Comparison of ENCODE assay signal across 13 cellular contexts in genomic region chrX:42531431-42531830, GRCh38.
"Had no signal": no experiment of that assay in that cellular context is flagged by ENCODE, and none has a peak within 500 bp of the region (broad histone marks: within the 10 kb centered on the region; RNA-seq: fewer than 3 reads in every experiment).

No MANE protein-coding gene starts in this region.

- H3K27ac Mint-ChIP-seq: activated B cell treated with CpG ODN at 0.5 μM for 24 hours; activated naive CD4-positive, alpha-beta T cell treated with anti-CD3 and anti-CD28 coated beads, Interleukin-2, amount 50 U/mL, for 24 hours; nephron; stimulated activated naive CD8-positive, alpha-beta T cell treated with anti-CD3 and anti-CD28 coated beads, Interleukin-15, Interleukin-2, amounts not matched to agents 100 ng/mL and 50 ng/mL, for 24 hours had no signal

- H3K9me3 Mint-ChIP-seq: nephron; stimulated activated naive CD8-positive, alpha-beta T cell treated with anti-CD3 and anti-CD28 coated beads, Interleukin-15, Interleukin-2, amounts not matched to agents 100 ng/mL and 50 ng/mL, for 24 hours had no signal

- ATAC-seq: left colon, mucosa of descending colon had no signal

- H3K36me3 Mint-ChIP-seq: activated naive CD4-positive, alpha-beta T cell treated with anti-CD3 and anti-CD28 coated beads, Interleukin-2, amount 50 U/mL, for 24 hours had no signal

- DNase-seq: activated B cell treated with CpG ODN at 0.5 μM for 24 hours; activated CD4-positive, alpha-beta T cell treated with anti-CD3 and anti-CD28 coated beads, Interleukin-2, amount 50 U/mL, for 1 hour; activated effector memory CD4-positive, alpha-beta T cell treated with Interleukin-2 at 50 U/mL for 16 hours; activated T-cell treated with anti-CD3 and anti-CD28 coated beads, Interleukin-2, amount 50 U/mL, for 1 hour; caudate nucleus; left colon; mucosa of descending colon; sigmoid colon; stimulated activated CD4-positive, alpha-beta T cell treated with anti-CD3 and anti-CD28 coated beads, Interleukin-4, amount 100 ng/mL, for 1 hour; stimulated activated CD8-positive, alpha-beta memory T cell treated with anti-CD3 and anti-CD28 coated beads, Interleukin-4, amount 100 ng/mL, for 48 hours had no signal

- H3K4me3 Mint-ChIP-seq: activated B cell treated with CpG ODN at 0.5 μM for 24 hours; activated naive CD4-positive, alpha-beta T cell treated with anti-CD3 and anti-CD28 coated beads, Interleukin-2, amount 50 U/mL, for 24 hours; nephron; stimulated activated naive CD8-positive, alpha-beta T cell treated with anti-CD3 and anti-CD28 coated beads, Interleukin-15, Interleukin-2, amounts not matched to agents 100 ng/mL and 50 ng/mL, for 24 hours had no signal

- H3K4me1 Mint-ChIP-seq: activated B cell treated with CpG ODN at 0.5 μM for 24 hours had no signal

- H3K27me3 Mint-ChIP-seq: activated B cell treated with CpG ODN at 0.5 μM for 24 hours; activated naive CD4-positive, alpha-beta T cell treated with anti-CD3 and anti-CD28 coated beads, Interleukin-2, amount 50 U/mL, for 24 hours; stimulated activated naive CD8-positive, alpha-beta T cell treated with anti-CD3 and anti-CD28 coated beads, Interleukin-15, Interleukin-2, amounts not matched to agents 100 ng/mL and 50 ng/mL, for 24 hours had no signal
